In the genomic region with DNA sequence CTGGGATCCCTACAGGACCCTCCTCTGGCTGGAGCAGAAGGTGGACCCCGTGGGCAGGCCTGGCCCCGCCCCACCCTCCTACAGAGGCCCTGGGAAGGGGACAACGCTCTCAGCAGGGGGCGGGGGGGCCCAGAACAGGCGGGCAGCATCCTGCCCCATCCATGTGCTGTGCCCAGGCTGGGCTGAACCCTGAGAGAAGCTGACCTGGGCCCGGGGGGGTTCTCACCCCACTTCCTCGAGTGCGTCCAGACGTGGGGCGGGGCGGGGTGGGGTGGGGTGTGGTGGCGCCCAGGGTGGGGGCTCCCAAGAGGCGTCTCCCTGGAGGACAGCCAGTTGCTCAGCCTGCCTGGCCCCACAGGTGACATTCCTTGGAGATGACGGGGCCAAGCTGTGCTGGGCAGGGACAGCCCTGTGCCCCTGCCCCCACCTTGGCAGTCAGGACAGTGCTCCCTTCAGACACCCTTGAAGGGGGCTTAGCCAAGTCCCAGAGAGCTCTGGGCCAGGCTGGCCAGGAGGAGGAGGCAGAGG, we compare ENCODE assay signal across 8 cellular contexts. TPM values are rescaled to one million over a fixed set of nuclear protein-coding genes. Genes with fewer than 3 reads are reported as not detected.
DNase-seq lines count a peak whose midpoint lies in the region; ATAC-seq, FAIRE-seq and TF ChIP-seq lines count a peak whose summit lies in the region.

No MANE protein-coding gene starts in this region.

- H3K27ac ChIP-seq in keratinocyte (ENCODE audit: control insufficient read depth, insufficient read depth, low read length) (peak overlapping the region; percentile 60), temporal lobe (ENCODE audit: low read depth, low read length) (peak overlapping the region; percentile 3)

- H3K27me3 Mint-ChIP-seq in CD14-positive monocyte (ENCODE audit: low read depth in 3 of 3), result no peaks in the 10 kb centered on the region
- H3K27me3 Mint-ChIP-seq in activated CD4-positive, alpha-beta memory T cell treated with anti-CD3 and anti-CD28 coated beads, Interleukin-2, amount 10 ng/mL, durations not matched to agents 7 days and 5 days, result no peaks in the 10 kb centered on the region

- peaks cover 20% of the 10 kb centered on the region for H3K4me1 ChIP-seq in keratinocyte (ENCODE audit: control insufficient read depth, extremely low read depth, insufficient read depth, low read length)

- peak overlapping the region; percentile 88 to 96 (median 92) for H3K27ac Mint-ChIP-seq in CD14-positive monocyte
- H3K27ac Mint-ChIP-seq in activated CD4-positive, alpha-beta memory T cell treated with anti-CD3 and anti-CD28 coated beads, Interleukin-2, amount 10 ng/mL, durations not matched to agents 7 days and 5 days, result peak overlapping the region; percentile 96

- H4K20me1 ChIP-seq in keratinocyte (ENCODE audit: control insufficient read depth, extremely low read depth, insufficient read depth, low read length), result no peaks in the 10 kb centered on the region

- FAIRE-seq in keratinocyte (lab: Jason Lieb, UNC), result no peak

- peak overlapping the region; percentile 58 for H3K9ac ChIP-seq in keratinocyte (ENCODE audit: control insufficient read depth, extremely low read depth, insufficient read depth, low read length)

- H3K9me1 ChIP-seq in keratinocyte (ENCODE audit: control insufficient read depth, extremely low read depth, insufficient read depth, low read length), result no peaks in the 10 kb centered on the region

- POLR2A ChIA-PET in activated CD4-positive, alpha-beta memory T cell treated with anti-CD3 and anti-CD28 coated beads, Interleukin-2, amount 10 ng/mL, durations not matched to agents 7 days and 5 days (lab: Charles Lee), result interaction anchor here (1.2 to 8.7 kb wide), 15 partner anchors 10 to 388 kb away, joined by 3 to 87 read pairs (median 11); a partner anchor contains a TSS

- H2AFZ ChIP-seq in keratinocyte (ENCODE audit: control insufficient read depth, low read length), result peak overlapping the region; percentile 20

- H3K27me3 ChIP-seq in keratinocyte (ENCODE audit: control insufficient read depth, extremely low read depth, insufficient read depth, low read length), result no peaks in the 10 kb centered on the region

- peak overlapping the region; percentile 89 to 97 for H3K4me3 Mint-ChIP-seq in CD14-positive monocyte
- peak overlapping the region; percentile 97 for H3K4me3 Mint-ChIP-seq in activated CD4-positive, alpha-beta memory T cell treated with anti-CD3 and anti-CD28 coated beads, Interleukin-2, amount 10 ng/mL, durations not matched to agents 7 days and 5 days

- peaks cover 23% of the 10 kb centered on the region for H3K4me1 Mint-ChIP-seq in CD14-positive monocyte
- peaks cover 34% of the 10 kb centered on the region for H3K4me1 Mint-ChIP-seq in activated CD4-positive, alpha-beta memory T cell treated with anti-CD3 and anti-CD28 coated beads, Interleukin-2, amount 10 ng/mL, durations not matched to agents 7 days and 5 days

- H3K79me2 ChIP-seq in keratinocyte (ENCODE audit: control insufficient read depth, insufficient read depth, low read length), result no peaks in the 10 kb centered on the region

- H3K9me3 Mint-ChIP-seq in CD14-positive monocyte, result no peaks in the 10 kb centered on the region
- no peaks in the 10 kb centered on the region for H3K9me3 Mint-ChIP-seq in activated CD4-positive, alpha-beta memory T cell treated with anti-CD3 and anti-CD28 coated beads, Interleukin-2, amount 10 ng/mL, durations not matched to agents 7 days and 5 days

- CTCF ChIA-PET in activated CD4-positive, alpha-beta memory T cell treated with anti-CD3 and anti-CD28 coated beads, Interleukin-2, amount 10 ng/mL, durations not matched to agents 7 days and 5 days (lab: Charles Lee), result interaction anchor here (0.5 to 6.9 kb wide), 14 partner anchors 13 to 222 kb away, joined by 3 to 85 read pairs (median 6); a partner anchor contains a TSS

- DNase-seq in CD14-positive monocyte (ENCODE audit: low spot score), result no peak
- peak; percentile 71 for DNase-seq in H4 (ENCODE audit: low spot score)
- DNase-seq in activated CD4-positive, alpha-beta memory T cell treated with anti-CD3 and anti-CD28 coated beads, Interleukin-2, amount 10 ng/mL, durations not matched to agents 7 days and 5 days, result no peak
- DNase-seq in keratinocyte (ENCODE audit: low read depth, low spot score), result no peak
- no peak for DNase-seq in NCI-H446 treated with DMSO at 0.1 percent for 48 hours (lab: John Stamatoyannopoulos, UW)
- no peak for DNase-seq in NCI-H187 treated with DMSO at 0.1 percent for 48 hours (lab: John Stamatoyannopoulos, UW)

- no peaks in the 10 kb centered on the region for H3K9me3 ChIP-seq in keratinocyte (ENCODE audit: control insufficient read depth, low read depth, low read length)

- H3K4me2 ChIP-seq in keratinocyte (ENCODE audit: control insufficient read depth, extremely low read depth, insufficient read depth, low read depth, low read length), result peak overlapping the region; percentile 78

- H3K36me3 Mint-ChIP-seq in CD14-positive monocyte, result peaks cover 51 to 68% of the 10 kb centered on the region in 2 donors
- H3K36me3 Mint-ChIP-seq in activated CD4-positive, alpha-beta memory T cell treated with anti-CD3 and anti-CD28 coated beads, Interleukin-2, amount 10 ng/mL, durations not matched to agents 7 days and 5 days (ENCODE audit: low read depth), result peaks cover 48% of the 10 kb centered on the region

- no peak for ATAC-seq in HG03039 (IDR thresholded peaks at IDR 0.05; ENCODE audit: unreplicated experiment)

- dilution Hi-C loops in keratinocyte (cut with MboI; ENCODE audit: extremely low pct_ligation_motif_present, low sequenced_read_pairs), result no loop called here

- peaks cover 15 to 24% of the 10 kb centered on the region in 2 experiments for H3K36me3 ChIP-seq in keratinocyte (ENCODE audit: control insufficient read depth in 2 of 2, extremely low read depth in 1 of 2, insufficient read depth in 2 of 2, low read length in 2 of 2)

- peak overlapping the region in 2 of 3 experiments; percentile 35 to 43 for H3K4me3 ChIP-seq in keratinocyte (ENCODE audit: control insufficient read depth in 2 of 3, extremely low read depth in 1 of 3, insufficient read depth in 2 of 3, low read depth in 1 of 3, low read length in 3 of 3)

- TF ChIP-seq CTCF in CD14-positive monocyte (IDR thresholded peaks at IDR 0.05), result no peak
- TF ChIP-seq CTCF in keratinocyte (optimal IDR thresholded peaks at IDR 0.05 in 1 of 3, IDR thresholded peaks at IDR 0.05 in 1 of 3, conservative IDR thresholded peaks at IDR 0.05 in 1 of 3; ENCODE audit: extremely low read depth in 1 of 3, insufficient read depth in 2 of 3, low read length in 3 of 3), result no peak

- intact Hi-C loops in CD14-positive monocyte (cut with micrococcal nuclease), result loop anchor here (5.0 to 10.0 kb wide), 2 partner anchors 67 to 180 kb away; a partner anchor contains a TSS

RNA-seq across cellular contexts. Expression of a gene that starts 0.4 kb away (rescaled TPM):
- 10 to 100 TPM; 28.4 to 53.3 TPM for polyA plus RNA-seq in CD14-positive monocyte
- 1.9 and 2.9 TPM in 2 replicates for total RNA-seq in H4 (2014; rRNA removed; shearing (Covaris generic))
- 100 to 1,000 TPM; 179 to 190 TPM for total RNA-seq in activated CD4-positive, alpha-beta memory T cell treated with anti-CD3 and anti-CD28 coated beads, Interleukin-2, amount 10 ng/mL, durations not matched to agents 7 days and 5 days
- 0.25 to 0.79 TPM (median 0.36 TPM) in 3 replicates for polyA plus RNA-seq in keratinocyte
- 0.55 TPM for polyA plus RNA-seq in keratinocyte (2011; ENCODE audit: low read depth)
- 0.23 and 0.35 TPM in 2 replicates for polyA plus RNA-seq in keratinocyte (2011; cell fraction: cytosol; rRNA removed)
- 1.0 and 2.1 TPM in 2 replicates for polyA plus RNA-seq in keratinocyte (2011; cell fraction: nucleus; rRNA removed)
- polyA plus RNA-seq in keratinocyte (2012; ENCODE audit: low replicate concordance), result 0.80 and 1.8 TPM in 2 replicates
- polyA minus RNA-seq in keratinocyte, result 0.56 to 3.9 TPM (median 2.7 TPM) in 3 replicates
- 1.5 TPM for polyA minus RNA-seq in keratinocyte (2011; cell fraction: cytosol; rRNA and poly(A)+ RNA removed)
- 1.1 and 2.3 TPM in 2 replicates for polyA minus RNA-seq in keratinocyte (2011; cell fraction: nucleus; rRNA and poly(A)+ RNA removed)
- 1.2 TPM for total RNA-seq in temporal lobe

RNA-seq across cellular contexts. Expression of a gene that starts 10.5 kb away (rescaled TPM):
- polyA plus RNA-seq in CD14-positive monocyte (10 to 100 TPM; 62.4 to 93.3 TPM), keratinocyte (17.0 to 41.4 TPM (median 23.3 TPM) in 3 replicates)
- total RNA-seq in H4 (2014; rRNA removed; shearing (Covaris generic)), result 14.8 and 26.3 TPM in 2 replicates
- 100 to 1,000 TPM; 107 to 114 TPM for total RNA-seq in activated CD4-positive, alpha-beta memory T cell treated with anti-CD3 and anti-CD28 coated beads, Interleukin-2, amount 10 ng/mL, durations not matched to agents 7 days and 5 days
- polyA plus RNA-seq in keratinocyte (2011; ENCODE audit: low read depth), result 96.6 TPM
- polyA plus RNA-seq in keratinocyte (2011; cell fraction: cytosol; rRNA removed), result 21.2 and 27.5 TPM in 2 replicates
- polyA plus RNA-seq in keratinocyte (2011; cell fraction: nucleus; rRNA removed), result 26.9 and 37.0 TPM in 2 replicates
- 66.2 and 117 TPM in 2 replicates for polyA plus RNA-seq in keratinocyte (2012; ENCODE audit: low replicate concordance)
- polyA minus RNA-seq in keratinocyte, result 16.5 to 43.8 TPM (median 26.9 TPM) in 3 replicates
- 35.9 TPM for polyA minus RNA-seq in keratinocyte (2011; cell fraction: cytosol; rRNA and poly(A)+ RNA removed)
- 15.3 and 24.4 TPM in 2 replicates for polyA minus RNA-seq in keratinocyte (2011; cell fraction: nucleus; rRNA and poly(A)+ RNA removed)
- 38.1 TPM for total RNA-seq in temporal lobe

RNA-seq across cellular contexts. Expression of a gene that starts 33.8 kb away (rescaled TPM):
- polyA plus RNA-seq in CD14-positive monocyte (not detected), keratinocyte (9.4 to 20.7 TPM (median 10.9 TPM) in 3 replicates)
- total RNA-seq in H4 (2014; rRNA removed; shearing (Covaris generic)), result 12.9 and 13.5 TPM in 2 replicates
- total RNA-seq in activated CD4-positive, alpha-beta memory T cell treated with anti-CD3 and anti-CD28 coated beads, Interleukin-2, amount 10 ng/mL, durations not matched to agents 7 days and 5 days, result 10 to 100 TPM; 31.9 to 33.8 TPM
- polyA plus RNA-seq in keratinocyte (2011; ENCODE audit: low read depth), result 2.0 TPM
- polyA plus RNA-seq in keratinocyte (2011; cell fraction: cytosol; rRNA removed), result 9.2 and 15.3 TPM in 2 replicates
- 14.9 and 19.4 TPM in 2 replicates for polyA plus RNA-seq in keratinocyte (2011; cell fraction: nucleus; rRNA removed)
- 14.6 and 22.2 TPM in 2 replicates for polyA plus RNA-seq in keratinocyte (2012; ENCODE audit: low replicate concordance)
- polyA minus RNA-seq in keratinocyte, result 7.4 to 33.9 TPM (median 11.7 TPM) in 3 replicates
- 24.4 TPM for polyA minus RNA-seq in keratinocyte (2011; cell fraction: cytosol; rRNA and poly(A)+ RNA removed)
- polyA minus RNA-seq in keratinocyte (2011; cell fraction: nucleus; rRNA and poly(A)+ RNA removed), result 8.6 and 8.8 TPM in 2 replicates
- total RNA-seq in temporal lobe, result 11.1 TPM

RNA-seq across cellular contexts. Expression of a gene that starts 52.2 kb away (rescaled TPM):
- polyA plus RNA-seq in CD14-positive monocyte, result 1 to 10 TPM; 5.6 to 5.9 TPM
- 8.4 and 10.5 TPM in 2 replicates for total RNA-seq in H4 (2014; rRNA removed; shearing (Covaris generic))
- total RNA-seq in activated CD4-positive, alpha-beta memory T cell treated with anti-CD3 and anti-CD28 coated beads, Interleukin-2, amount 10 ng/mL, durations not matched to agents 7 days and 5 days, result 10 to 100 TPM; 24.9 to 26.1 TPM
- polyA plus RNA-seq in keratinocyte, result 7.4 to 10.6 TPM (median 7.8 TPM) in 3 replicates
- polyA plus RNA-seq in keratinocyte (2011; ENCODE audit: low read depth), result 2.1 TPM
- polyA plus RNA-seq in keratinocyte (2011; cell fraction: cytosol; rRNA removed), result 4.5 and 7.2 TPM in 2 replicates
- polyA plus RNA-seq in keratinocyte (2011; cell fraction: nucleus; rRNA removed), result 11.3 and 15.0 TPM in 2 replicates
- polyA plus RNA-seq in keratinocyte (2012; ENCODE audit: low replicate concordance), result 3.9 and 10.1 TPM in 2 replicates
- polyA minus RNA-seq in keratinocyte, result 4.5 to 10.1 TPM (median 5.2 TPM) in 3 replicates
- 8.6 TPM for polyA minus RNA-seq in keratinocyte (2011; cell fraction: cytosol; rRNA and poly(A)+ RNA removed)
- polyA minus RNA-seq in keratinocyte (2011; cell fraction: nucleus; rRNA and poly(A)+ RNA removed), result 7.0 and 9.3 TPM in 2 replicates
- 6.1 TPM for total RNA-seq in temporal lobe

RNA-seq across cellular contexts. Expression of a gene that starts 60.0 kb away (rescaled TPM):
- polyA plus RNA-seq in CD14-positive monocyte (1 to 10 TPM; 6.3 to 7.8 TPM), keratinocyte (10.4 to 13.0 TPM (median 10.9 TPM) in 3 replicates)
- 24.0 and 29.6 TPM in 2 replicates for total RNA-seq in H4 (2014; rRNA removed; shearing (Covaris generic))
- 10 to 100 TPM; 26.1 TPM for total RNA-seq in activated CD4-positive, alpha-beta memory T cell treated with anti-CD3 and anti-CD28 coated beads, Interleukin-2, amount 10 ng/mL, durations not matched to agents 7 days and 5 days
- polyA plus RNA-seq in keratinocyte (2011; ENCODE audit: low read depth), result 5.4 TPM
- polyA plus RNA-seq in keratinocyte (2011; cell fraction: cytosol; rRNA removed), result 8.0 and 11.7 TPM in 2 replicates
- polyA plus RNA-seq in keratinocyte (2011; cell fraction: nucleus; rRNA removed), result 13.5 and 17.6 TPM in 2 replicates
- 8.5 and 9.9 TPM in 2 replicates for polyA plus RNA-seq in keratinocyte (2012; ENCODE audit: low replicate concordance)
- polyA minus RNA-seq in keratinocyte, result 7.9 to 13.9 TPM (median 8.5 TPM) in 3 replicates
- 7.9 TPM for polyA minus RNA-seq in keratinocyte (2011; cell fraction: cytosol; rRNA and poly(A)+ RNA removed)
- polyA minus RNA-seq in keratinocyte (2011; cell fraction: nucleus; rRNA and poly(A)+ RNA removed), result 8.9 and 16.8 TPM in 2 replicates
- 24.8 TPM for total RNA-seq in temporal lobe

Comparison
In these comparisons a context has a peak if more than half of its experiments do, and no peak if none do; other contexts are left out.
1. RNA of a gene that starts 0.4 kb away (total RNA-seq): 179 to 190 TPM in activated CD4-positive, alpha-beta memory T cell treated with anti-CD3 and anti-CD28 coated beads, Interleukin-2, amount 10 ng/mL, durations not matched to agents 7 days and 5 days; 1.9 to 2.9 TPM in H4 and 1.2 TPM in temporal lobe (single experiment); every median in the first group is over 10 times any median in the second.